12 cellular contexts compared by ENCODE assay signal in the genomic region with DNA sequence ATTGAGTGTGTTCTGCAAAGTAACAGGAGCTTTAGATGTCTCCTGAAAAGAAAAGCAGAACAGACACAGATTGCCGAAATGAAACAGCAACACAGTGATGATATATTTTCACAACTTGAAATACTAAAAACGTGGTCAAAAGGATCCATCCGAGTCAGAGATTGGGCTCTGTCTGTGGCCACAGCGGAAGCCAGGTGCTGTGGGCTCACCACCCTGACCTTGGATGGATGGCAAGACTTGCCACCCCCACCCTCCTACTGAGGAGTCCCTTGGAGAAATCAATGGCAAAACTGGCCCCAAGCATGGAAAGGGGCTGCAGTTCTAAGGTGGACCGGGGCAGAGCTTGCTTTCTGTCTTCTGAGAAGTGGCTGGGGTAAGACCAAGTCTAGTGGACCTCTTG. TPM values are rescaled to one million over a fixed set of nuclear protein-coding genes. Genes with fewer than 3 reads are reported as not detected.
DNase-seq lines count a peak whose midpoint lies in the region; ATAC-seq and TF ChIP-seq lines count a peak whose summit lies in the region.
"Had no signal": no experiment of that assay in that cellular context is flagged by ENCODE, and none has a peak within 500 bp of the region (broad histone marks: within the 10 kb centered on the region; RNA-seq: fewer than 3 reads in every experiment).

No MANE protein-coding gene starts in this region.

- H3K27me3 ChIP-seq in DND-41 (ENCODE audit: insufficient read depth, low read length, poor library complexity) (no peaks in the 10 kb centered on the region), OCI-LY3 (ENCODE audit: low read depth, low read length) (no peaks in the 10 kb centered on the region), heart left ventricle (no peaks in the 10 kb centered on the region)
- H3K27me3 ChIP-seq: stomach had no signal

- H4K20me1 ChIP-seq in DND-41 (ENCODE audit: insufficient read depth, low read length) (no peaks in the 10 kb centered on the region), OCI-LY3 (ENCODE audit: insufficient read depth, low read length) (no peaks in the 10 kb centered on the region)

- peak overlapping the region; percentile 85 for H2AFZ ChIP-seq in DND-41 (ENCODE audit: low read depth, low read length)
- H2AFZ ChIP-seq in OCI-LY3 (ENCODE audit: low read depth, low read length), result no peak overlapping the region

- peaks cover 0 to 5% (median 3%) of the 10 kb centered on the region in 7 donors for H3K9me3 Mint-ChIP-seq in naive B cell

- TF ChIP-seq POLR2A in heart left ventricle (IDR thresholded peaks at IDR 0.05), result no peak

- H3K79me2 ChIP-seq in DND-41 (ENCODE audit: insufficient read depth, low read length) (peaks cover 45% of the 10 kb centered on the region), OCI-LY3 (ENCODE audit: low read length) (no peaks in the 10 kb centered on the region)

- peaks cover 10 to 15% of the 10 kb centered on the region in 2 donors for H3K36me3 Mint-ChIP-seq in naive B cell

- H3K4me1 ChIP-seq in DND-41 (ENCODE audit: insufficient read depth, low read length) (peaks cover 49% of the 10 kb centered on the region), OCI-LY3 (ENCODE audit: low read length) (peaks cover 22% of the 10 kb centered on the region), heart left ventricle (peaks cover 0 to 13% (median 0%) of the 10 kb centered on the region in 12 donors)

- whole genome bisulfite sequencing in heart left ventricle, 4 donors, result 81 to 93% (median 88%) methylated on average over 5 of the region's 5 CpGs

- H3K27ac Mint-ChIP-seq in naive B cell, result peak overlapping the region; percentile 75 to 96 (median 89)

- TF ChIP-seq CTCF in DND-41 (IDR thresholded peaks at IDR 0.05; ENCODE audit: borderline replicate concordance, extremely low read depth, low read length, poor library complexity, severe bottlenecking), result no peak
- no peak for TF ChIP-seq CTCF in OCI-LY3 (IDR thresholded peaks at IDR 0.05; ENCODE audit: low read depth, low read length)
- no peak for TF ChIP-seq CTCF in heart left ventricle (IDR thresholded peaks at IDR 0.05)

- H3K9me3 ChIP-seq in DND-41 (ENCODE audit: insufficient read depth, low read length, severe bottlenecking), result no peaks in the 10 kb centered on the region
- no peaks in the 10 kb centered on the region for H3K9me3 ChIP-seq in OCI-LY3 (ENCODE audit: insufficient read depth, low read length)
- H3K9me3 ChIP-seq in heart left ventricle, result no peaks in the 10 kb centered on the region
- H3K9me3 ChIP-seq: stomach had no signal

- no peaks in the 10 kb centered on the region for H3K27me3 Mint-ChIP-seq in naive B cell

- no peaks in the 10 kb centered on the region for H3K36me3 ChIP-seq in DND-41 (ENCODE audit: insufficient read depth, low read length)
- H3K36me3 ChIP-seq in OCI-LY3 (replicated peaks; ENCODE audit: low read depth, low read length), result peaks cover 3% of the 10 kb centered on the region
- H3K36me3 ChIP-seq in heart left ventricle, result no peaks in the 10 kb centered on the region
- H3K36me3 ChIP-seq: stomach had no signal

- peak overlapping the region; percentile 58 for H3K9ac ChIP-seq in DND-41 (ENCODE audit: low read depth, low read length)
- no peak overlapping the region for H3K9ac ChIP-seq in OCI-LY3 (ENCODE audit: low read length)

- intact Hi-C loops in heart left ventricle (cut with DNase I), result no loop called here

- H3K4me2 ChIP-seq in DND-41 (ENCODE audit: insufficient read depth, low read length) (peak overlapping the region; percentile 77), OCI-LY3 (ENCODE audit: low read length) (peak overlapping the region; percentile 19)

- DNase-seq in DND-41, result peak; percentile 59
- DNase-seq in naive B cell, result no peak
- DNase-seq in superior temporal gyrus (ENCODE audit: extremely low spot score), result no peak
- no peak for DNase-seq in effector CD4-positive, alpha-beta T cell
- DNase-seq in heart left ventricle, result no peak
- DNase-seq: NCI-H1092 treated with DMSO at 0.1 percent for 48 hours, NCI-H748 treated with DMSO at 0.1 percent for 48 hours, stomach had no signal

- peaks cover 54 to 72% (median 60%) of the 10 kb centered on the region in 3 donors for H3K4me1 Mint-ChIP-seq in naive B cell

- H3K27ac ChIP-seq in DND-41 (ENCODE audit: low read length) (peak overlapping the region; percentile 91), OCI-LY3 (ENCODE audit: low read length) (no peak overlapping the region), heart left ventricle (no peak overlapping the region)
- H3K27ac ChIP-seq: HL-60 had no signal

- H3K4me3 Mint-ChIP-seq in naive B cell, result peak overlapping the region; percentile 82 to 93 (median 89)

- ATAC-seq in DND-41 (ENCODE audit: insufficient read depth, low read depth) (peak; percentile 44), GM19463 (IDR thresholded peaks at IDR 0.05; ENCODE audit: unreplicated experiment) (peak; percentile 35), naive B cell (ENCODE audit: low read depth in 2 of 2) (peak; percentile 38 to 40), HG03457 (IDR thresholded peaks at IDR 0.05; ENCODE audit: unreplicated experiment) (no peak), heart left ventricle (no peak)

- H3K4me3 ChIP-seq in DND-41 (ENCODE audit: low read depth in 1 of 2, low read length in 2 of 2), result peak overlapping the region; percentile 20 to 63; a peak in 3 of 4 replicates
- H3K4me3 ChIP-seq in OCI-LY3 (ENCODE audit: low read length), result no peak overlapping the region
- peak overlapping the region in 2 of 12 donors; percentile 16 to 45 for H3K4me3 ChIP-seq in heart left ventricle

RNA-seq across cellular contexts. Expression of a gene that starts 31.4 kb away (rescaled TPM):
- polyA plus RNA-seq in naive B cell (ENCODE audit: low read depth in 6 of 6) (1 to 10 TPM in 5 of 6 donors, under 1 TPM in 1; 0.28 to 3.4 (median 2.0) TPM), heart left ventricle (10 to 100 TPM; 12.8 to 24.5 TPM)
- total RNA-seq in heart left ventricle, result 10 to 100 TPM; 15.7 to 56.3 (median 49.4) TPM

Comparison
In these comparisons a context has a peak if more than half of its experiments do, and no peak if none do; other contexts are left out.
1. ATAC-seq: peak in DND-41 (single experiment), GM19463 (single experiment) and naive B cell (2 of 2); none in HG03457 (single experiment) and heart left ventricle (0 of 4).